ENCODE assay signal across 11 cellular contexts in genomic region chr2:227180286-227180685, GRCh38. TPM values are rescaled to one million over a fixed set of nuclear protein-coding genes. Genes with fewer than 3 reads are reported as not detected.
DNase-seq lines count a peak whose midpoint lies in the region; ATAC-seq and TF ChIP-seq lines count a peak whose summit lies in the region.
"Had no signal": no experiment of that assay in that cellular context is flagged by ENCODE, and none has a peak within 500 bp of the region (broad histone marks: within the 10 kb centered on the region; RNA-seq: fewer than 3 reads in every experiment).

No MANE protein-coding gene starts in this region.

- peaks cover 20% of the 10 kb centered on the region for H3K79me2 ChIP-seq in OCI-LY1 (ENCODE audit: insufficient read depth, low read length)

- H2BK12ac ChIP-seq in mesenchymal stem cell (ENCODE audit: low read length in 2 of 2): no peak overlapping the region

- H3K18ac ChIP-seq in mesenchymal stem cell (ENCODE audit: low read depth in 1 of 2, low read length in 2 of 2): no peak overlapping the region

- CTCF ChIA-PET in Caco-2 (lab: Charles Lee): no interaction called here

- BruUV-seq in Caco-2 (replicated peaks; lab: Mats Ljungman, UMichigan): no TSS peak

- H2BK120ac ChIP-seq in mesenchymal stem cell (ENCODE audit: low read depth, low read length): no peak overlapping the region

- no peak overlapping the region for H2BK5ac ChIP-seq in mesenchymal stem cell (ENCODE audit: low read depth, low read length, poor library complexity, severe bottlenecking)

- H3K27me3 Mint-ChIP-seq in nephron (ENCODE audit: low read depth): peaks cover 4% of the 10 kb centered on the region
- H3K27me3 Mint-ChIP-seq in Caco-2 (ENCODE audit: insufficient read depth, unreplicated experiment): no peaks in the 10 kb centered on the region

- peak overlapping the region; percentile 20; the same call in 1 of the 2 replicates for H3K9ac ChIP-seq in OCI-LY1 (ENCODE audit: low read length)
- no peak overlapping the region for H3K9ac ChIP-seq in colonic mucosa (ENCODE audit: low read depth in 2 of 2, low read length in 2 of 2)
- H3K9ac ChIP-seq in mesenchymal stem cell (ENCODE audit: low read length): no peak overlapping the region

- intact Hi-C loops in colonic mucosa (cut with DNase I) (no loop called here), Caco-2 (cut with micrococcal nuclease; ENCODE audit: unreplicated experiment) (no loop called here)

- H3K4me3 ChIP-seq in OCI-LY1 (ENCODE audit: low read depth, low read length, poor library complexity, severe bottlenecking): no peak overlapping the region
- H3K4me3 ChIP-seq in fibroblast of villous mesenchyme (ENCODE audit: low read depth, low read length): no peak overlapping the region
- H3K4me3 ChIP-seq in thoracic aorta: peak overlapping the region; percentile 17
- H3K4me3 ChIP-seq in colonic mucosa: no peak overlapping the region
- no peak overlapping the region for H3K4me3 ChIP-seq in Caco-2 (ENCODE audit: low read depth, low read length)
- H3K4me3 ChIP-seq in mesenchymal stem cell (ENCODE audit: insufficient read depth in 1 of 2, low read depth in 1 of 2, low read length in 2 of 2): no peak overlapping the region
- H3K4me3 ChIP-seq: lung had no signal

- H3K27ac ChIP-seq in OCI-LY1 (ENCODE audit: low read depth, low read length, poor library complexity, severe bottlenecking): peak overlapping the region; percentile 55
- peak overlapping the region; percentile 36 to 69 for H3K27ac ChIP-seq in thoracic aorta
- no peak overlapping the region for H3K27ac ChIP-seq in colonic mucosa
- H3K27ac ChIP-seq in mesenchymal stem cell (ENCODE audit: low read length, poor library complexity, severe bottlenecking): no peak overlapping the region

- no peak overlapping the region for H2AK5ac ChIP-seq in mesenchymal stem cell (ENCODE audit: low read length, severe bottlenecking)

- H3F3A ChIP-seq in OCI-LY1 (ENCODE audit: insufficient read depth, low read length): no peaks in the 10 kb centered on the region

- no peak overlapping the region for H2BK15ac ChIP-seq in mesenchymal stem cell (ENCODE audit: low read depth, poor library complexity, severe bottlenecking)

- no peak overlapping the region for H4K91ac ChIP-seq in mesenchymal stem cell (ENCODE audit: low read length)

- peak; percentile 52 for ATAC-seq in thoracic aorta (ENCODE audit: insufficient number of reproducible peaks, low FRiP score, low read depth)
- ATAC-seq: activated CD4-positive, alpha-beta T cell treated with anti-CD3 and anti-CD28 coated beads for 36 hours had no signal

- peak overlapping the region; percentile 79 to 88 (median 87) for H3K27ac Mint-ChIP-seq in nephron
- no peak overlapping the region for H3K27ac Mint-ChIP-seq in Caco-2 (ENCODE audit: unreplicated experiment)
- H3K27ac Mint-ChIP-seq: activated CD4-positive, alpha-beta T cell treated with anti-CD3 and anti-CD28 coated beads for 36 hours had no signal

- WGBS in mesenchymal stem cell: 80% methylated on average over 6 of the region's 6 CpGs

- POLR2A ChIA-PET in Caco-2 (lab: Charles Lee): no interaction called here

- H3K27me3 ChIP-seq in OCI-LY1 (ENCODE audit: insufficient read depth, low read length) (no peaks in the 10 kb centered on the region), thoracic aorta (replicated peaks; ENCODE audit: insufficient read depth) (no peaks in the 10 kb centered on the region), colonic mucosa (no peaks in the 10 kb centered on the region), Caco-2 (replicated peaks; ENCODE audit: control insufficient read depth, insufficient read depth, low read length) (no peaks in the 10 kb centered on the region), mesenchymal stem cell (ENCODE audit: control insufficient read depth in 1 of 2, insufficient read depth in 1 of 2, low read length in 2 of 2) (no peaks in the 10 kb centered on the region)

- DNase-seq in fibroblast of villous mesenchyme (ENCODE audit: low read depth): peak; percentile 2
- no peak for DNase-seq in thoracic aorta (ENCODE audit: low spot score)
- no peak for DNase-seq in GM19240 (ENCODE audit: insufficient read length, low spot score)
- no peak for DNase-seq in colonic mucosa
- no peak for DNase-seq in Caco-2
- DNase-seq in mesenchymal stem cell: no peak
- DNase-seq: activated CD4-positive, alpha-beta T cell treated with anti-CD3 and anti-CD28 coated beads for 36 hours; NCI-H1930 had no signal

- no peaks in the 10 kb centered on the region for H4K20me1 ChIP-seq in OCI-LY1 (ENCODE audit: insufficient read depth, low read length)

- H3K36me3 ChIP-seq in OCI-LY1 (ENCODE audit: insufficient read depth, low read length) (peaks cover 15% of the 10 kb centered on the region), thoracic aorta (no peaks in the 10 kb centered on the region), colonic mucosa (no peaks in the 10 kb centered on the region), Caco-2 (ENCODE audit: control insufficient read depth, insufficient read depth, low read length) (no peaks in the 10 kb centered on the region), mesenchymal stem cell (ENCODE audit: control insufficient read depth in 1 of 2, insufficient read depth in 2 of 2, low read depth in 1 of 2, low read length in 2 of 2) (no peaks in the 10 kb centered on the region)

- no peaks in the 10 kb centered on the region for H3K79me1 ChIP-seq in mesenchymal stem cell (replicated peaks; ENCODE audit: low read length, poor library complexity, severe bottlenecking)

- no peak overlapping the region for H3K23ac ChIP-seq in mesenchymal stem cell (ENCODE audit: low read length in 2 of 2)

- H3K9me3 Mint-ChIP-seq in nephron (no peaks in the 10 kb centered on the region), Caco-2 (ENCODE audit: unreplicated experiment) (no peaks in the 10 kb centered on the region)

- H3K4ac ChIP-seq in mesenchymal stem cell (ENCODE audit: low read depth in 1 of 2, low read length in 2 of 2): no peak overlapping the region

- no peaks in the 10 kb centered on the region for H3K9me2 ChIP-seq in OCI-LY1 (ENCODE audit: low read depth, low read length)

- H3K9me3 ChIP-seq in OCI-LY1 (ENCODE audit: low read length) (no peaks in the 10 kb centered on the region), thoracic aorta (no peaks in the 10 kb centered on the region), colonic mucosa (no peaks in the 10 kb centered on the region), Caco-2 (no peaks in the 10 kb centered on the region), mesenchymal stem cell (ENCODE audit: control insufficient read depth, low read length) (no peaks in the 10 kb centered on the region)

- H3K36me3 Mint-ChIP-seq in nephron (ENCODE audit: low read depth) (no peaks in the 10 kb centered on the region), Caco-2 (ENCODE audit: insufficient read depth, unreplicated experiment) (no peaks in the 10 kb centered on the region)

- H3K14ac ChIP-seq in mesenchymal stem cell (ENCODE audit: low read length in 2 of 2): no peak overlapping the region

- H2AFZ ChIP-seq in OCI-LY1 (ENCODE audit: low read length) (no peak overlapping the region), mesenchymal stem cell (ENCODE audit: low read depth, low read length) (no peak overlapping the region)

- H3K4me2 ChIP-seq in OCI-LY1 (ENCODE audit: low read length) (peak overlapping the region; percentile 37; the same call in 1 of the 2 replicates), mesenchymal stem cell (ENCODE audit: low read length, poor library complexity, severe bottlenecking) (no peak overlapping the region)

- H3K4me3 Mint-ChIP-seq in nephron (peak overlapping the region in 1 of 3 experiments; percentile 7), Caco-2 (ENCODE audit: unreplicated experiment) (no peak overlapping the region)
- H3K4me3 Mint-ChIP-seq: activated CD4-positive, alpha-beta T cell treated with anti-CD3 and anti-CD28 coated beads for 36 hours had no signal

- H4K8ac ChIP-seq in mesenchymal stem cell (ENCODE audit: low read length): no peak overlapping the region

- H3K4me1 ChIP-seq in OCI-LY1 (ENCODE audit: insufficient read depth, low read length, severe bottlenecking): peaks cover 23% of the 10 kb centered on the region
- peaks cover 6 to 8% of the 10 kb centered on the region in 2 donors for H3K4me1 ChIP-seq in thoracic aorta (ENCODE audit: control insufficient read depth in 1 of 2, low read depth in 2 of 2)
- no peaks in the 10 kb centered on the region for H3K4me1 ChIP-seq in colonic mucosa
- no peaks in the 10 kb centered on the region for H3K4me1 ChIP-seq in Caco-2
- peaks cover 2% of the 10 kb centered on the region for H3K4me1 ChIP-seq in mesenchymal stem cell (ENCODE audit: control insufficient read depth, insufficient read depth, low read depth, low read length)

- TF ChIP-seq CTCF in OCI-LY1 (IDR thresholded peaks at IDR 0.05; ENCODE audit: low read length) (no peak), fibroblast of villous mesenchyme (IDR thresholded peaks at IDR 0.05; ENCODE audit: insufficient read depth, low read depth, low read length) (no peak), nephron (IDR thresholded peaks at IDR 0.05; ENCODE audit: unreplicated experiment in 3 of 3) (no peak), thoracic aorta (IDR thresholded peaks at IDR 0.05) (no peak), colonic mucosa (IDR thresholded peaks at IDR 0.05) (no peak), Caco-2 (IDR thresholded peaks at IDR 0.05; ENCODE audit: insufficient read depth in 1 of 2, low read depth in 1 of 2, low read length in 1 of 2, severe bottlenecking in 1 of 2, unreplicated experiment in 1 of 2) (no peak)

- H3K4me1 Mint-ChIP-seq in nephron: peaks cover 9% of the 10 kb centered on the region
- H3K4me1 Mint-ChIP-seq in Caco-2 (ENCODE audit: low read depth, unreplicated experiment): no peaks in the 10 kb centered on the region
- H3K4me1 Mint-ChIP-seq: activated CD4-positive, alpha-beta T cell treated with anti-CD3 and anti-CD28 coated beads for 36 hours had no signal

RNA-seq across cellular contexts. Expression of gene COL4A3, which starts 15.9 kb away (rescaled TPM):
- total RNA-seq in fibroblast of villous mesenchyme: under 0.01 TPM in 2 replicates
- 10 to 100 TPM; 29.6 to 36.7 TPM for total RNA-seq in thoracic aorta
- total RNA-seq in colonic mucosa: under 1 TPM; 0.30 to 0.42 TPM
- 4.2 and 4.7 TPM in 2 replicates for total RNA-seq in Caco-2 (2022)
- not detected for polyA plus RNA-seq in mesenchymal stem cell (2013, experiment 1 of 2)
- not detected for polyA plus RNA-seq in mesenchymal stem cell (2013, experiment 2 of 2)
- total RNA-seq: activated CD4-positive, alpha-beta T cell treated with anti-CD3 and anti-CD28 coated beads for 36 hours had no signal

RNA-seq across cellular contexts. Expression of gene COL4A4, which starts 16.3 kb away (rescaled TPM):
- total RNA-seq in fibroblast of villous mesenchyme: under 0.01 and 0.43 TPM in 2 replicates
- 10 to 100 TPM; 17.2 to 34.0 TPM for total RNA-seq in thoracic aorta
- under 1 TPM; 0.40 to 0.93 TPM for total RNA-seq in colonic mucosa
- 8.7 and 9.5 TPM in 2 replicates for total RNA-seq in Caco-2 (2022)
- 0.04 TPM for polyA plus RNA-seq in mesenchymal stem cell (2013, experiment 1 of 2)
- polyA plus RNA-seq in mesenchymal stem cell (2013, experiment 2 of 2): 0.05 TPM
- total RNA-seq: activated CD4-positive, alpha-beta T cell treated with anti-CD3 and anti-CD28 coated beads for 36 hours had no signal

Comparison
In these comparisons a context has a peak if more than half of its experiments do, and no peak if none do; other contexts are left out.
1. H3K27ac ChIP-seq: peak in OCI-LY1 (single experiment) and thoracic aorta (2 of 2); none in colonic mucosa (single experiment) and mesenchymal stem cell (single experiment).